ENCODE assay signal across 19 cellular contexts in the genomic region with DNA sequence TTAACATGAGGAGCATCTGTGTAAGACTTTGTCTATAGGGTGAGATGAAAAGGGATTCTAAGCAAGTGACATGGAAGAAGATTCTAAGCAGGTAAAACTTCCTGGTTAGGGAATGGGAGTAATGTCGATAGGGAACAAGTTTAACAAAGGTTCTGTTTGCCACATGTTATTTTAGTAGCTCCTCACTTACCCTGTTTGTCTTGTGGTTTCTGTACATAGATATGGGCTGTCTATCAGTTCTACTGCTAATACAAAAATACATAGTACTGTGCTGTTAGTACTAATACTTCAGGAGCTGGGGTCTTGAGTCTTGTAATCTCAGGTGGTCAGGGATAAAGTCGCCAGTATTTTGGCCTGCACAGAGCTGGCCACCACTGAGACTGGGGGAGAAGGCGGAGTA. TPM values are rescaled to one million over a fixed set of nuclear protein-coding genes. Genes with fewer than 3 reads are reported as not detected.
A peak's percentile ranks its signal among the peaks of the same experiment; 100 is the strongest.
DNase-seq lines count a peak whose midpoint lies in the region; ATAC-seq and TF ChIP-seq lines count a peak whose summit lies in the region.
"Had no signal": no experiment of that assay in that cellular context is flagged by ENCODE, and none has a peak within 500 bp of the region (broad histone marks: within the 10 kb centered on the region; RNA-seq: fewer than 3 reads in every experiment).

No MANE protein-coding gene starts in this region.

- H3K27ac Mint-ChIP-seq in activated T-cell treated with anti-CD3 and anti-CD28 coated beads, Interleukin-2, amount 50 U/mL, for 72 hours: peak overlapping the region; percentile 13
- H3K27ac Mint-ChIP-seq in activated naive CD8-positive, alpha-beta T cell treated with anti-CD3 and anti-CD28 coated beads, Interleukin-2, amount 50 U/mL, for 24 hours: peak overlapping the region; percentile 0
- H3K27ac Mint-ChIP-seq: CD14-positive monocyte had no signal

- no peaks in the 10 kb centered on the region for H3K4me1 ChIP-seq in smooth muscle cell (ENCODE audit: low read depth)
- H3K4me1 ChIP-seq in SJCRH30: no peaks in the 10 kb centered on the region

- H3K9me3 Mint-ChIP-seq in activated T-cell treated with anti-CD3 and anti-CD28 coated beads, Interleukin-2, amount 50 U/mL, for 72 hours: no peaks in the 10 kb centered on the region
- no peaks in the 10 kb centered on the region for H3K9me3 Mint-ChIP-seq in activated T-cell treated with anti-CD3 and anti-CD28 coated beads, Interleukin-2, amount 50 U/mL, for 4 hours
- H3K9me3 Mint-ChIP-seq in activated naive CD8-positive, alpha-beta T cell treated with anti-CD3 and anti-CD28 coated beads, Interleukin-2, amount 50 U/mL, for 24 hours: no peaks in the 10 kb centered on the region
- H3K9me3 Mint-ChIP-seq: CD14-positive monocyte, H9 had no signal

- no peak overlapping the region for H3K4me2 ChIP-seq in smooth muscle cell

- no peak for DNase-seq in activated T-cell treated with anti-CD3 and anti-CD28 coated beads, Interleukin-2, amount 50 U/mL, for 72 hours
- no peak for DNase-seq in activated T-cell treated with anti-CD3 and anti-CD28 coated beads, Interleukin-2, amount 50 U/mL, for 4 hours
- DNase-seq in activated naive CD8-positive, alpha-beta T cell treated with anti-CD3 and anti-CD28 coated beads, Interleukin-2, amount 50 U/mL, for 24 hours: no peak
- DNase-seq in iris pigment epithelial cell (ENCODE audit: low read depth): peak; percentile 24
- no peak for DNase-seq in smooth muscle cell (lab: John Stamatoyannopoulos, UW; ENCODE audit: unreplicated experiment)
- DNase-seq in activated CD8-positive, alpha-beta memory T cell treated with anti-CD3 and anti-CD28 coated beads, Interleukin-2, amount 50 U/mL, for 48 hours: no peak
- DNase-seq in SJCRH30: no peak
- DNase-seq in NCI-H510A treated with DMSO at 0.1 percent for 48 hours (lab: John Stamatoyannopoulos, UW): no peak
- DNase-seq: AML-193, DMS79 treated with DMSO at 0.1 percent for 48 hours, H9, KG1, MV-4-11, NCI-H187, NCI-H226, NCI-H524 treated with DMSO at 0.1 percent for 48 hours had no signal

- H3K9ac ChIP-seq in smooth muscle cell (ENCODE audit: low read depth): no peak overlapping the region

- TF ChIP-seq CTCF in smooth muscle cell (IDR thresholded peaks at IDR 0.05; ENCODE audit: borderline replicate concordance, insufficient read depth, poor library complexity, severe bottlenecking): no peak

- H3F3A ChIP-seq in smooth muscle cell (ENCODE audit: low read depth): peaks cover 7% of the 10 kb centered on the region

- H3K27me3 ChIP-seq in smooth muscle cell (ENCODE audit: low read depth): no peaks in the 10 kb centered on the region
- no peaks in the 10 kb centered on the region for H3K27me3 ChIP-seq in SJCRH30

- no peaks in the 10 kb centered on the region for H3K27me3 Mint-ChIP-seq in activated T-cell treated with anti-CD3 and anti-CD28 coated beads, Interleukin-2, amount 50 U/mL, for 72 hours (ENCODE audit: low read depth)
- H3K27me3 Mint-ChIP-seq in activated T-cell treated with anti-CD3 and anti-CD28 coated beads, Interleukin-2, amount 50 U/mL, for 4 hours (ENCODE audit: low read depth): no peaks in the 10 kb centered on the region
- H3K27me3 Mint-ChIP-seq in activated naive CD8-positive, alpha-beta T cell treated with anti-CD3 and anti-CD28 coated beads, Interleukin-2, amount 50 U/mL, for 24 hours: no peaks in the 10 kb centered on the region

- H3K36me3 ChIP-seq in smooth muscle cell (ENCODE audit: low read depth) (peaks cover 15% of the 10 kb centered on the region), SJCRH30 (no peaks in the 10 kb centered on the region)

- H3K4me3 Mint-ChIP-seq in activated T-cell treated with anti-CD3 and anti-CD28 coated beads, Interleukin-2, amount 50 U/mL, for 72 hours: no peak overlapping the region
- no peak overlapping the region for H3K4me3 Mint-ChIP-seq in activated T-cell treated with anti-CD3 and anti-CD28 coated beads, Interleukin-2, amount 50 U/mL, for 4 hours
- no peak overlapping the region for H3K4me3 Mint-ChIP-seq in activated naive CD8-positive, alpha-beta T cell treated with anti-CD3 and anti-CD28 coated beads, Interleukin-2, amount 50 U/mL, for 24 hours
- H3K4me3 Mint-ChIP-seq: CD14-positive monocyte, H9 had no signal

- H3K4me1 Mint-ChIP-seq in activated T-cell treated with anti-CD3 and anti-CD28 coated beads, Interleukin-2, amount 50 U/mL, for 72 hours (ENCODE audit: low read depth): no peaks in the 10 kb centered on the region
- H3K4me1 Mint-ChIP-seq in activated T-cell treated with anti-CD3 and anti-CD28 coated beads, Interleukin-2, amount 50 U/mL, for 4 hours (ENCODE audit: low read depth): no peaks in the 10 kb centered on the region
- no peaks in the 10 kb centered on the region for H3K4me1 Mint-ChIP-seq in activated naive CD8-positive, alpha-beta T cell treated with anti-CD3 and anti-CD28 coated beads, Interleukin-2, amount 50 U/mL, for 24 hours
- H3K4me1 Mint-ChIP-seq: CD14-positive monocyte, H9 had no signal

- H3K36me3 Mint-ChIP-seq in activated T-cell treated with anti-CD3 and anti-CD28 coated beads, Interleukin-2, amount 50 U/mL, for 72 hours (ENCODE audit: insufficient read depth in 2 of 2): peaks cover 11 to 39% of the 10 kb centered on the region in 2 donors
- peaks cover 44% of the 10 kb centered on the region for H3K36me3 Mint-ChIP-seq in activated T-cell treated with anti-CD3 and anti-CD28 coated beads, Interleukin-2, amount 50 U/mL, for 4 hours (ENCODE audit: insufficient read depth)
- H3K36me3 Mint-ChIP-seq in activated naive CD8-positive, alpha-beta T cell treated with anti-CD3 and anti-CD28 coated beads, Interleukin-2, amount 50 U/mL, for 24 hours (ENCODE audit: low read depth): peaks cover 43% of the 10 kb centered on the region

- no peak for ATAC-seq in activated T-cell treated with anti-CD3 and anti-CD28 coated beads, Interleukin-2, amount 50 U/mL, for 72 hours (replicated peaks in 1 of 2)
- ATAC-seq in activated T-cell treated with anti-CD3 and anti-CD28 coated beads, Interleukin-2, amount 50 U/mL, for 4 hours: no peak
- no peak for ATAC-seq in activated naive CD8-positive, alpha-beta T cell treated with anti-CD3 and anti-CD28 coated beads, Interleukin-2, amount 50 U/mL, for 24 hours
- ATAC-seq: HepG2 had no signal

- H3K4me3 ChIP-seq in smooth muscle cell (no peak overlapping the region), SJCRH30 (no peak overlapping the region)

- peaks cover 5% of the 10 kb centered on the region for H4K20me1 ChIP-seq in smooth muscle cell (ENCODE audit: low read depth)

- H3K9me3 ChIP-seq in smooth muscle cell (replicated peaks; ENCODE audit: low read depth) (no peaks in the 10 kb centered on the region), SJCRH30 (replicated peaks) (no peaks in the 10 kb centered on the region)

- peak overlapping the region; percentile 1 for H3K27ac ChIP-seq in smooth muscle cell (ENCODE audit: low read depth)
- H3K27ac ChIP-seq in SJCRH30: no peak overlapping the region
- H3K27ac ChIP-seq: 22Rv1 had no signal

- 90% methylated on average over 3 of the region's 3 CpGs for WGBS in smooth muscle cell (ENCODE audit: low lambda C conversion rate)

- H3K79me2 ChIP-seq in smooth muscle cell (ENCODE audit: low read depth): no peaks in the 10 kb centered on the region

- no peak overlapping the region for H2AFZ ChIP-seq in smooth muscle cell (ENCODE audit: low read depth)

RNA-seq across cellular contexts. Expression of gene RAB24, which starts 32.9 kb away (rescaled TPM):
- 10 to 100 TPM; 26.3 to 29.4 TPM for total RNA-seq in activated T-cell treated with anti-CD3 and anti-CD28 coated beads, Interleukin-2, amount 50 U/mL, for 72 hours
- 10 to 100 TPM; 26.3 to 29.8 (median 27.5) TPM for total RNA-seq in activated T-cell treated with anti-CD3 and anti-CD28 coated beads, Interleukin-2, amount 50 U/mL, for 4 hours
- 15.3 and 41.8 TPM in 2 replicates for total RNA-seq in smooth muscle cell
- polyA plus RNA-seq in smooth muscle cell: 46.4 and 49.5 TPM in 2 replicates
- 24.1 and 25.4 TPM in 2 replicates for total RNA-seq in SJCRH30 (2014; rRNA removed; shearing (Covaris generic))

RNA-seq across cellular contexts. Expression of gene PRELID1, which starts 32.9 kb away (rescaled TPM):
- 100 to 1,000 TPM; 118 to 128 TPM for total RNA-seq in activated T-cell treated with anti-CD3 and anti-CD28 coated beads, Interleukin-2, amount 50 U/mL, for 72 hours
- 100 to 1,000 TPM; 293 to 372 (median 302) TPM for total RNA-seq in activated T-cell treated with anti-CD3 and anti-CD28 coated beads, Interleukin-2, amount 50 U/mL, for 4 hours
- 132 and 197 TPM in 2 replicates for total RNA-seq in smooth muscle cell
- polyA plus RNA-seq in smooth muscle cell: 264 and 268 TPM in 2 replicates
- total RNA-seq in SJCRH30 (2014; rRNA removed; shearing (Covaris generic)): 226 and 259 TPM in 2 replicates

RNA-seq across cellular contexts. Expression of gene MXD3, which starts 41.0 kb away (rescaled TPM):
- 10 to 100 TPM; 44.2 to 61.1 TPM for total RNA-seq in activated T-cell treated with anti-CD3 and anti-CD28 coated beads, Interleukin-2, amount 50 U/mL, for 72 hours
- total RNA-seq in activated T-cell treated with anti-CD3 and anti-CD28 coated beads, Interleukin-2, amount 50 U/mL, for 4 hours: 1 to 10 TPM; 3.7 to 5.1 (median 4.3) TPM
- 8.6 and 16.9 TPM in 2 replicates for total RNA-seq in smooth muscle cell
- 14.9 and 15.6 TPM in 2 replicates for polyA plus RNA-seq in smooth muscle cell
- total RNA-seq in SJCRH30 (2014; rRNA removed; shearing (Covaris generic)): 36.6 and 37.6 TPM in 2 replicates
